1 cellular context compared by ENCODE assay signal in genomic region chr6:52611833-52612232, GRCh38.
TF ChIP-seq lines count a peak whose summit lies in the region.

No MANE protein-coding gene starts in this region.

TF ChIP-seq in endothelial cell of umbilical vein, 7 proteins besides CTCF, POLR2A, EP300 and RAD21:
- TF ChIP-seq MAX (IDR thresholded peaks at IDR 0.05; ENCODE audit: insufficient read depth, insufficient read length) (no peak), POLR2AphosphoS5 (IDR thresholded peaks at IDR 0.05; ENCODE audit: insufficient read depth, low read depth, low read length) (no peak), MYC (IDR thresholded peaks at IDR 0.05; ENCODE audit: low read depth, low read length) (no peak), JUN (IDR thresholded peaks at IDR 0.05; ENCODE audit: borderline replicate concordance, insufficient read depth, insufficient read length, low read depth) (no peak), FOS (IDR thresholded peaks at IDR 0.05; ENCODE audit: borderline replicate concordance, insufficient read depth, low read length) (no peak), GATA2 (IDR thresholded peaks at IDR 0.05; ENCODE audit: insufficient read depth, insufficient read length, low read depth, low read length) (peak; percentile 66)
